14 cellular contexts compared by ENCODE assay signal in genomic region chr1:115302390-115302961, GRCh38. TPM values are rescaled to one million over a fixed set of nuclear protein-coding genes. Genes with fewer than 3 reads are reported as not detected.
DNase-seq lines count a peak whose midpoint lies in the region; ATAC-seq and TF ChIP-seq lines count a peak whose summit lies in the region.
"Had no signal": no experiment of that assay in that cellular context is flagged by ENCODE, and none has a peak within 500 bp of the region (broad histone marks: within the 10 kb centered on the region; RNA-seq: fewer than 3 reads in every experiment).

No MANE protein-coding gene starts in this region.

- peak overlapping the region; percentile 48 for H3K4me2 ChIP-seq in fibroblast of lung (ENCODE audit: extremely low read depth, insufficient read depth, low read length)

- H3K36me3 Mint-ChIP-seq in osteocyte (ENCODE audit: unreplicated experiment) = peaks cover 3% of the 10 kb centered on the region
- no peaks in the 10 kb centered on the region for H3K36me3 Mint-ChIP-seq in activated CD8-positive, alpha-beta T cell treated with anti-CD3 and anti-CD28 coated beads, Interleukin-2, amount 10 ng/mL, durations not matched to agents 7 days and 5 days (ENCODE audit: low read depth)
- H3K36me3 Mint-ChIP-seq: activated CD8-positive, alpha-beta memory T cell treated with anti-CD3 and anti-CD28 coated beads, Interleukin-2, amount 10 ng/mL, durations not matched to agents 7 days and 5 days had no signal

- H3K9ac ChIP-seq in fibroblast of lung (ENCODE audit: insufficient read depth, low read length) = no peak overlapping the region

- peaks cover 4% of the 10 kb centered on the region for H3K79me2 ChIP-seq in fibroblast of lung (ENCODE audit: control insufficient read depth, insufficient read depth, low read length)

- H4K20me1 ChIP-seq in fibroblast of lung (ENCODE audit: control insufficient read depth, extremely low read depth, insufficient read depth, low read length) = no peaks in the 10 kb centered on the region

- no peaks in the 10 kb centered on the region for H3K36me3 ChIP-seq in fibroblast of lung (ENCODE audit: control insufficient read depth, insufficient read depth, low read length)
- H3K36me3 ChIP-seq: cardiac muscle cell, neutrophil, upper lobe of right lung had no signal

- no peaks in the 10 kb centered on the region for H3K9me3 Mint-ChIP-seq in osteocyte (ENCODE audit: unreplicated experiment)
- H3K9me3 Mint-ChIP-seq in activated CD8-positive, alpha-beta T cell treated with anti-CD3 and anti-CD28 coated beads, Interleukin-2, amount 10 ng/mL, durations not matched to agents 7 days and 5 days (ENCODE audit: insufficient read depth) = no peaks in the 10 kb centered on the region

- H3K27me3 ChIP-seq in fibroblast of lung (ENCODE audit: control insufficient read depth, insufficient read depth, low read length) = no peaks in the 10 kb centered on the region
- H3K27me3 ChIP-seq: cardiac muscle cell, neutrophil, upper lobe of right lung had no signal

- peak; percentile 91 for DNase-seq in EL
- peak; percentile 94 for DNase-seq in RPMI7951 (ENCODE audit: low read depth)
- DNase-seq in fibroblast of lung (ENCODE audit: low read depth in 2 of 2) = peak; percentile 81 to 93
- DNase-seq in osteocyte (ENCODE audit: extremely low spot score, unreplicated experiment) = no peak
- no peak for DNase-seq in stimulated activated CD4-positive, alpha-beta T cell treated with anti-CD3 and anti-CD28 coated beads, Interleukin-4, amount 100 ng/mL, for 1 hour
- DNase-seq in medulla oblongata (ENCODE audit: extremely low spot score) = no peak
- DNase-seq in activated CD8-positive, alpha-beta T cell treated with anti-CD3 and anti-CD28 coated beads, Interleukin-2, amount 10 ng/mL, durations not matched to agents 7 days and 5 days = no peak
- DNase-seq: activated CD8-positive, alpha-beta memory T cell treated with anti-CD3 and anti-CD28 coated beads, Interleukin-2, amount 10 ng/mL, durations not matched to agents 7 days and 5 days; NCI-H446; upper lobe of right lung had no signal

- CTCF ChIA-PET in activated CD8-positive, alpha-beta T cell treated with anti-CD3 and anti-CD28 coated beads, Interleukin-2, amount 10 ng/mL, durations not matched to agents 7 days and 5 days (lab: Charles Lee) = no interaction called here

- H3K27ac Mint-ChIP-seq in osteocyte (ENCODE audit: unreplicated experiment) = peak overlapping the region; percentile 82
- H3K27ac Mint-ChIP-seq in activated CD8-positive, alpha-beta T cell treated with anti-CD3 and anti-CD28 coated beads, Interleukin-2, amount 10 ng/mL, durations not matched to agents 7 days and 5 days = no peak overlapping the region
- H3K27ac Mint-ChIP-seq: activated CD8-positive, alpha-beta memory T cell treated with anti-CD3 and anti-CD28 coated beads, Interleukin-2, amount 10 ng/mL, durations not matched to agents 7 days and 5 days had no signal

- no peak overlapping the region for H2AFZ ChIP-seq in fibroblast of lung (ENCODE audit: low read length)

- no peak overlapping the region for H3K4me3 ChIP-seq in fibroblast of lung (replicated peaks in 1 of 4; ENCODE audit: control extremely low read depth in 1 of 4, insufficient read depth in 1 of 4, low read depth in 3 of 4, low read length in 4 of 4)
- H3K4me3 ChIP-seq: cardiac muscle cell, upper lobe of right lung had no signal

- POLR2A ChIA-PET in activated CD8-positive, alpha-beta T cell treated with anti-CD3 and anti-CD28 coated beads, Interleukin-2, amount 10 ng/mL, durations not matched to agents 7 days and 5 days (lab: Charles Lee) = no interaction called here

- peaks cover 18% of the 10 kb centered on the region for H3K4me1 ChIP-seq in fibroblast of lung (ENCODE audit: control insufficient read depth, extremely low read depth, insufficient read depth, low read length)
- H3K4me1 ChIP-seq: upper lobe of right lung had no signal

- H3K27ac ChIP-seq in fibroblast of lung (ENCODE audit: insufficient read depth, low read length) = peak overlapping the region; percentile 74
- H3K27ac ChIP-seq: cardiac muscle cell, neutrophil, upper lobe of right lung had no signal

- no peaks in the 10 kb centered on the region for H3K9me3 ChIP-seq in fibroblast of lung (ENCODE audit: control insufficient read depth, insufficient read depth, low read depth, low read length)
- H3K9me3 ChIP-seq: neutrophil, upper lobe of right lung had no signal

- TF ChIP-seq CTCF in fibroblast of lung (conservative IDR thresholded peaks at IDR 0.05 in 1 of 2, IDR thresholded peaks at IDR 0.05 in 1 of 2; ENCODE audit: low read depth in 1 of 2, low read length in 2 of 2) = no peak
- no peak for TF ChIP-seq CTCF in osteocyte (IDR thresholded peaks at IDR 0.05)

- H3K27me3 Mint-ChIP-seq in osteocyte (ENCODE audit: unreplicated experiment) = no peaks in the 10 kb centered on the region
- peaks cover 13% of the 10 kb centered on the region for H3K27me3 Mint-ChIP-seq in activated CD8-positive, alpha-beta T cell treated with anti-CD3 and anti-CD28 coated beads, Interleukin-2, amount 10 ng/mL, durations not matched to agents 7 days and 5 days (ENCODE audit: low read depth)

- H3K4me1 Mint-ChIP-seq in osteocyte (ENCODE audit: unreplicated experiment) = peaks cover 62% of the 10 kb centered on the region
- no peaks in the 10 kb centered on the region for H3K4me1 Mint-ChIP-seq in activated CD8-positive, alpha-beta T cell treated with anti-CD3 and anti-CD28 coated beads, Interleukin-2, amount 10 ng/mL, durations not matched to agents 7 days and 5 days (ENCODE audit: low read depth)
- H3K4me1 Mint-ChIP-seq: activated CD8-positive, alpha-beta memory T cell treated with anti-CD3 and anti-CD28 coated beads, Interleukin-2, amount 10 ng/mL, durations not matched to agents 7 days and 5 days had no signal

- H3K4me3 Mint-ChIP-seq in osteocyte (ENCODE audit: unreplicated experiment) = no peak overlapping the region
- no peak overlapping the region for H3K4me3 Mint-ChIP-seq in activated CD8-positive, alpha-beta T cell treated with anti-CD3 and anti-CD28 coated beads, Interleukin-2, amount 10 ng/mL, durations not matched to agents 7 days and 5 days
- H3K4me3 Mint-ChIP-seq: activated CD8-positive, alpha-beta memory T cell treated with anti-CD3 and anti-CD28 coated beads, Interleukin-2, amount 10 ng/mL, durations not matched to agents 7 days and 5 days had no signal

- no peak for ATAC-seq in HG03439 (IDR thresholded peaks at IDR 0.05; ENCODE audit: unreplicated experiment)
- no peak for ATAC-seq in activated CD8-positive, alpha-beta T cell treated with anti-CD3 and anti-CD28 coated beads, Interleukin-2, amount 10 ng/mL, durations not matched to agents 7 days and 5 days
- ATAC-seq: activated CD8-positive, alpha-beta memory T cell treated with anti-CD3 and anti-CD28 coated beads, Interleukin-2, amount 10 ng/mL, durations not matched to agents 7 days and 5 days; HCT116; upper lobe of right lung had no signal

RNA-seq across cellular contexts. Expression of gene NGF, which starts 35.6 kb away (rescaled TPM):
- total RNA-seq in RPMI7951 (2014; rRNA removed; shearing (Covaris generic)) = 4.0 and 4.3 TPM in 2 replicates
- total RNA-seq in fibroblast of lung (4.0 and 8.5 TPM in 2 replicates), osteocyte (14.8 and 19.6 TPM in 2 replicates)
- polyA plus RNA-seq in fibroblast of lung = 12.8 and 17.6 TPM in 2 replicates
- 7.2 and 13.2 TPM in 2 replicates for polyA plus RNA-seq in fibroblast of lung (2012)
- 26.0 and 29.8 TPM in 2 replicates for polyA minus RNA-seq in fibroblast of lung (ENCODE audit: low replicate concordance)
- total RNA-seq in activated CD8-positive, alpha-beta T cell treated with anti-CD3 and anti-CD28 coated beads, Interleukin-2, amount 10 ng/mL, durations not matched to agents 7 days and 5 days = not detected
- total RNA-seq: activated CD8-positive, alpha-beta memory T cell treated with anti-CD3 and anti-CD28 coated beads, Interleukin-2, amount 10 ng/mL, durations not matched to agents 7 days and 5 days had no signal
- polyA plus RNA-seq: cardiac muscle cell had no signal

Comparison
In these comparisons a context has a peak if more than half of its experiments do, and no peak if none do; other contexts are left out.
1. DNase-seq: peak in EL (single experiment), RPMI7951 (single experiment) and fibroblast of lung (2 of 2); none in osteocyte (single experiment), stimulated activated CD4-positive, alpha-beta T cell treated with anti-CD3 and anti-CD28 coated beads, Interleukin-4, amount 100 ng/mL, for 1 hour (single experiment), medulla oblongata (single experiment) and activated CD8-positive, alpha-beta T cell treated with anti-CD3 and anti-CD28 coated beads, Interleukin-2, amount 10 ng/mL, durations not matched to agents 7 days and 5 days (single experiment).